In the genomic region with DNA sequence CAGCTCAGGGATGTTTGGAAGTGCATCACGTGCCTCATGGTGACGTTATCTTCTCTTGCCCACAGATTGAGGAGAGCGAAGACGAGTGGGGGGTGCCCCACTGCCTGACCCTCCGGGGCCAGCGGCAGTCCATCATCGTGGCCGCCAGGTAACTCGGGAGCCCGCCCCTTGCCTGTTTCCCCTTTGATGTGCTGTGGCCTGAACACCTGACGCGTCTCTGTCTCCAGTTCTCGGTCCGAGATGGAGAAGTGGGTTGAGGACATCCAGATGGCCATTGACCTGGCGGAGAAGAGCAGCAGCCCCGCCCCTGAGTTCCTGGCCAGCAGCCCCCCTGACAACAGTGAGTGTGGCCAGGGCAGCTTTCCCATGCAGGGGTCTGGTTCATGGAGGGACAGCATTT, we compare ENCODE assay signal across 15 cellular contexts.
A peak's percentile ranks its signal among the peaks of the same experiment; 100 is the strongest.
DNase-seq lines count a peak whose midpoint lies in the region; ATAC-seq, FAIRE-seq and TF ChIP-seq lines count a peak whose summit lies in the region.
"Had no signal": no experiment of that assay in that cellular context is flagged by ENCODE, and none has a peak within 500 bp of the region (broad histone marks: within the 10 kb centered on the region; RNA-seq: fewer than 3 reads in every experiment).

No MANE protein-coding gene starts in this region.

- TF ChIP-seq POLR2A in HepG2 (IDR thresholded peaks at IDR 0.05; ENCODE audit: insufficient read depth in 1 of 2, low read depth in 2 of 2, low read length in 2 of 2) (no peak), right lobe of liver (IDR thresholded peaks at IDR 0.05) (no peak)

- intact Hi-C loops in HepG2 (cut with micrococcal nuclease; ENCODE audit: unreplicated experiment): no loop called here
- intact Hi-C loops in right lobe of liver (cut with DNase I): loop anchor here (10.0 kb wide), 2 partner anchors 215 to 405 kb away; no protein-coding TSS in a partner anchor
- intact Hi-C loops in kidney (cut with DNase I): no loop called here
- intact Hi-C loops in naive thymus-derived CD4-positive, alpha-beta T cell (cut with micrococcal nuclease): loop anchor here in 1 of 2 donors (10.0 kb wide), 1 partner anchor 465 kb away; no protein-coding TSS in a partner anchor

- no peak for TF ChIP-seq EP300 in HepG2 (IDR thresholded peaks at IDR 0.05; ENCODE audit: low read depth in 2 of 2, low read length in 2 of 2)
- TF ChIP-seq EP300 in HepG2 (CRISPR knock-in tag; IDR thresholded peaks at IDR 0.05; ENCODE audit: borderline replicate concordance): no peak

- H3K4me2 ChIP-seq in HepG2 (ENCODE audit: low read depth, low read length) (no peak overlapping the region), neural progenitor cell (no peak overlapping the region), MM.1S (ENCODE audit: low read depth, low read length) (no peak overlapping the region)
- H3K4me2 ChIP-seq: GM23338 had no signal

- H3K9me3 Mint-ChIP-seq in neural progenitor cell: no peaks in the 10 kb centered on the region
- peaks cover 0 to 10% (median 0%) of the 10 kb centered on the region in 11 donors for H3K9me3 Mint-ChIP-seq in naive thymus-derived CD4-positive, alpha-beta T cell
- H3K9me3 Mint-ChIP-seq: CD4-positive, alpha-beta T cell; GM23338 had no signal

- H3K36me3 ChIP-seq in HepG2 (replicated peaks in 1 of 2; ENCODE audit: control insufficient read depth in 1 of 2, insufficient read depth in 2 of 2, low read length in 2 of 2) (peaks cover 46 to 80% of the 10 kb centered on the region in 2 experiments), right lobe of liver (peaks cover 0 to 32% (median 12%) of the 10 kb centered on the region in 4 donors), kidney (ENCODE audit: control insufficient read depth in 1 of 2, insufficient read depth in 2 of 2, low read length in 2 of 2) (peaks cover 17 to 66% of the 10 kb centered on the region in 2 donors), neural progenitor cell (no peaks in the 10 kb centered on the region), MM.1S (replicated peaks; ENCODE audit: insufficient read depth, low read length) (no peaks in the 10 kb centered on the region)
- H3K36me3 ChIP-seq in naive thymus-derived CD4-positive, alpha-beta T cell (ENCODE audit: control insufficient read depth in 2 of 3, insufficient read depth in 3 of 3, low read length in 3 of 3): no peaks in the 10 kb centered on the region

- DNase-seq in HepG2 (ENCODE audit: low spot score): no peak
- DNase-seq in right lobe of liver: no peak
- peak; percentile 40 for DNase-seq in kidney
- DNase-seq in neural progenitor cell (ENCODE audit: low spot score): no peak
- no peak for DNase-seq in MM.1S
- no peak for DNase-seq in naive thymus-derived CD4-positive, alpha-beta T cell
- DNase-seq in stimulated activated CD4-positive, alpha-beta T cell treated with anti-CD3 and anti-CD28 coated beads, Interleukin-4, amount 100 ng/mL, for 4 hours: no peak
- DNase-seq: C1 segment of cervical spinal cord; CD4-positive, alpha-beta T cell; DMS79; H7 had no signal

- H3K9ac ChIP-seq in HepG2 (ENCODE audit: insufficient read depth, low read depth, low read length): no peak overlapping the region
- H3K9ac ChIP-seq in kidney (ENCODE audit: low read length in 2 of 2): no peak overlapping the region
- no peak overlapping the region for H3K9ac ChIP-seq in neural progenitor cell
- H3K9ac ChIP-seq in MM.1S (ENCODE audit: low read length): no peak overlapping the region

- BruUV-seq in HepG2 (replicated peaks; lab: Mats Ljungman, UMichigan): no TSS peak

- H3K4me3 ChIP-seq in HepG2 (replicated peaks in 1 of 3; ENCODE audit: insufficient read depth in 1 of 3, low read depth in 2 of 3, low read length in 3 of 3) (no peak overlapping the region), right lobe of liver (no peak overlapping the region), kidney (ENCODE audit: low read length in 2 of 2) (no peak overlapping the region), neural progenitor cell (no peak overlapping the region), MM.1S (ENCODE audit: low read length) (no peak overlapping the region)
- no peak overlapping the region for H3K4me3 ChIP-seq in naive thymus-derived CD4-positive, alpha-beta T cell (ENCODE audit: low read length)
- H3K4me3 ChIP-seq: GM23338 had no signal

- H4K20me1 ChIP-seq in HepG2 (ENCODE audit: insufficient read depth, low read length) (peaks cover 6% of the 10 kb centered on the region), neural progenitor cell (ENCODE audit: low read depth) (no peaks in the 10 kb centered on the region), MM.1S (ENCODE audit: insufficient read depth, low read length) (no peaks in the 10 kb centered on the region)

- H3K79me2 ChIP-seq in HepG2 (ENCODE audit: insufficient read depth, low read length) (no peaks in the 10 kb centered on the region), neural progenitor cell (ENCODE audit: low read depth) (no peaks in the 10 kb centered on the region), MM.1S (ENCODE audit: low read length) (no peaks in the 10 kb centered on the region)

- H3K9me2 ChIP-seq in MM.1S (replicated peaks; ENCODE audit: insufficient read depth, low read length): no peaks in the 10 kb centered on the region

- no peaks in the 10 kb centered on the region for H3K9me3 ChIP-seq in HepG2 (ENCODE audit: low read length)
- H3K9me3 ChIP-seq in right lobe of liver: no peaks in the 10 kb centered on the region
- no peaks in the 10 kb centered on the region for H3K9me3 ChIP-seq in kidney (ENCODE audit: control insufficient read depth in 1 of 2, low read length in 2 of 2)
- no peaks in the 10 kb centered on the region for H3K9me3 ChIP-seq in neural progenitor cell (ENCODE audit: low read depth)
- H3K9me3 ChIP-seq in MM.1S (replicated peaks; ENCODE audit: insufficient read depth, low read length): no peaks in the 10 kb centered on the region
- no peaks in the 10 kb centered on the region for H3K9me3 ChIP-seq in naive thymus-derived CD4-positive, alpha-beta T cell (ENCODE audit: control insufficient read depth in 2 of 3, low read length in 3 of 3)

- H3K27me3 ChIP-seq in HepG2 (ENCODE audit: control insufficient read depth in 1 of 2, insufficient read depth in 2 of 2, low read length in 2 of 2) (no peaks in the 10 kb centered on the region), right lobe of liver (no peaks in the 10 kb centered on the region), neural progenitor cell (no peaks in the 10 kb centered on the region), MM.1S (replicated peaks; ENCODE audit: insufficient read depth, low read length) (no peaks in the 10 kb centered on the region)
- no peaks in the 10 kb centered on the region for H3K27me3 ChIP-seq in naive thymus-derived CD4-positive, alpha-beta T cell (ENCODE audit: control insufficient read depth in 2 of 2, insufficient read depth in 2 of 2, low read length in 2 of 2)

- WGBS in HepG2 (ENCODE audit: low lambda C conversion rate): 99% methylated on average over 10 of the region's 16 CpGs
- WGBS in right lobe of liver (ENCODE audit: insufficient coverage, low coverage, low lambda C conversion rate, missing lambda C conversion rate): no CpG with 5 or more reads among the region's 16 CpGs

- in situ Hi-C loops in HepG2 (cut with HindIII; ENCODE audit: extremely low pct_ligation_motif_present, low pct_unique_long_range_greater_than_20kb): loop anchor here (10.0 to 25.0 kb wide), 2 partner anchors 215 to 578 kb away; no protein-coding TSS in a partner anchor

- POLR2A ChIA-PET in HepG2 (lab: Yijun Ruan, JAX): no interaction called here
- POLR2A ChIA-PET in naive thymus-derived CD4-positive, alpha-beta T cell (lab: Charles Lee): no interaction called here

- FAIRE-seq in HepG2 (lab: Jason Lieb, UNC) (no peak), kidney (lab: Jason Lieb, UNC) (no peak)
- FAIRE-seq: A204.1, GM12891 had no signal

- peaks cover 3% of the 10 kb centered on the region for H3K27me3 Mint-ChIP-seq in neural progenitor cell (ENCODE audit: insufficient read depth, low read depth)
- H3K27me3 Mint-ChIP-seq in naive thymus-derived CD4-positive, alpha-beta T cell: peaks cover 0 to 3% (median 0%) of the 10 kb centered on the region in 5 donors
- H3K27me3 Mint-ChIP-seq: CD4-positive, alpha-beta T cell had no signal

- no peaks in the 10 kb centered on the region for H3K4me1 Mint-ChIP-seq in neural progenitor cell
- peaks cover 0 to 10% (median 2%) of the 10 kb centered on the region in 7 donors for H3K4me1 Mint-ChIP-seq in naive thymus-derived CD4-positive, alpha-beta T cell
- H3K4me1 Mint-ChIP-seq: B cell had no signal

- H3K27ac Mint-ChIP-seq in neural progenitor cell: peak overlapping the region; percentile 69
- no peak overlapping the region for H3K27ac Mint-ChIP-seq in naive thymus-derived CD4-positive, alpha-beta T cell
- H3K27ac Mint-ChIP-seq: B cell; CD4-positive, alpha-beta T cell; GM23338 had no signal

- H3K27ac ChIP-seq in HepG2 (ENCODE audit: extremely low read length, insufficient read depth, low read length) (no peak overlapping the region), right lobe of liver (no peak overlapping the region), kidney (ENCODE audit: low read depth in 2 of 2, low read length in 2 of 2) (no peak overlapping the region), neural progenitor cell (no peak overlapping the region), MM.1S (ENCODE audit: low read length) (no peak overlapping the region)
- no peak overlapping the region for H3K27ac ChIP-seq in naive thymus-derived CD4-positive, alpha-beta T cell (ENCODE audit: low read depth, low read length)

- CTCF ChIA-PET in HepG2 (lab: Yijun Ruan, JAX; ENCODE audit: low intra/inter-chr PET ratio, low total read pairs): no interaction called here
- CTCF ChIA-PET in naive thymus-derived CD4-positive, alpha-beta T cell (lab: Charles Lee): no interaction called here

- H3K4me1 ChIP-seq in HepG2 (ENCODE audit: insufficient read depth, low read length): no peaks in the 10 kb centered on the region
- H3K4me1 ChIP-seq in right lobe of liver: no peaks in the 10 kb centered on the region
- no peaks in the 10 kb centered on the region for H3K4me1 ChIP-seq in kidney (ENCODE audit: control insufficient read depth in 1 of 2, insufficient read depth in 1 of 2, low read depth in 1 of 2, low read length in 2 of 2)
- no peaks in the 10 kb centered on the region for H3K4me1 ChIP-seq in neural progenitor cell
- no peaks in the 10 kb centered on the region for H3K4me1 ChIP-seq in MM.1S (ENCODE audit: low read length)
- peaks cover under 1 to 2% of the 10 kb centered on the region in 2 donors for H3K4me1 ChIP-seq in naive thymus-derived CD4-positive, alpha-beta T cell (ENCODE audit: control insufficient read depth in 2 of 2, insufficient read depth in 2 of 2, low read length in 2 of 2)

- no peaks in the 10 kb centered on the region for H3F3A ChIP-seq in neural progenitor cell (ENCODE audit: low read depth)
- no peaks in the 10 kb centered on the region for H3F3A ChIP-seq in MM.1S (ENCODE audit: insufficient read depth, low read length)

- no peak for TF ChIP-seq RAD21 in HepG2 (CRISPR knock-in tag; IDR thresholded peaks at IDR 0.05)

- no peak for TF ChIP-seq CTCF in HepG2 (CRISPR knock-in tag; IDR thresholded peaks at IDR 0.05)
- no peak for TF ChIP-seq CTCF in right lobe of liver (IDR thresholded peaks at IDR 0.05)
- TF ChIP-seq CTCF in kidney (IDR thresholded peaks at IDR 0.05; ENCODE audit: borderline replicate concordance, extremely low read depth, insufficient read depth): no peak
- no peak for TF ChIP-seq CTCF in neural progenitor cell (IDR thresholded peaks at IDR 0.05)
- TF ChIP-seq CTCF in MM.1S (IDR thresholded peaks at IDR 0.05; ENCODE audit: low read length): no peak

- H3K4me3 Mint-ChIP-seq in neural progenitor cell: no peak overlapping the region
- no peak overlapping the region for H3K4me3 Mint-ChIP-seq in naive thymus-derived CD4-positive, alpha-beta T cell
- H3K4me3 Mint-ChIP-seq: B cell; CD4-positive, alpha-beta T cell; GM23338 had no signal

- H3K36me3 Mint-ChIP-seq in neural progenitor cell: peaks cover 14% of the 10 kb centered on the region
- H3K36me3 Mint-ChIP-seq in naive thymus-derived CD4-positive, alpha-beta T cell: no peaks in the 10 kb centered on the region

- H2AFZ ChIP-seq in HepG2 (ENCODE audit: low read length): no peak overlapping the region
- no peak overlapping the region for H2AFZ ChIP-seq in neural progenitor cell (replicated peaks)
- H2AFZ ChIP-seq in MM.1S (ENCODE audit: low read length): no peak overlapping the region
- H2AFZ ChIP-seq: GM23338 had no signal

- ATAC-seq in HepG2: no peak
- ATAC-seq in right lobe of liver: no peak
- ATAC-seq in naive thymus-derived CD4-positive, alpha-beta T cell: no peak
- ATAC-seq: GM23338 had no signal

Comparison
In these comparisons a context has a peak if more than half of its experiments do, and no peak if none do; other contexts are left out.
1. intact Hi-C loops: an anchor here in right lobe of liver (10.0 kb wide); none called in HepG2 and kidney.